ENCODE assay signal across 8 cellular contexts in genomic region chr3:10192953-10193691, GRCh38. TPM values are rescaled to one million over a fixed set of nuclear protein-coding genes. Genes with fewer than 3 reads are reported as not detected.
DNase-seq lines count a peak whose midpoint lies in the region; ATAC-seq and TF ChIP-seq lines count a peak whose summit lies in the region.

No MANE protein-coding gene starts in this region.

- H3K4me1 ChIP-seq in ACC112 (ENCODE audit: control insufficient read depth, insufficient read depth, low read length, unreplicated experiment) (peaks cover 83% of the 10 kb centered on the region), gastrocnemius medialis (peaks cover 75 to 89% of the 10 kb centered on the region in 2 donors)

- H2AFZ ChIP-seq in ACC112 (ENCODE audit: low read length, unreplicated experiment) = no peak overlapping the region

- H3K27me3 Mint-ChIP-seq in activated T-helper 1 cell treated with anti-CD3 and anti-CD28 coated beads, Interleukin-12 subunit alpha, Interleukin-12 subunit beta, Interleukin-2, Interleukin-4 antibody, amounts not matched to agents 30 ng/mL and 10 ng/mL and 1 ng/mL, durations not matched to agents 14 hours and 24 hours and 36 hours (ENCODE audit: insufficient read depth) = no peaks in the 10 kb centered on the region

- H3K36me3 Mint-ChIP-seq in activated T-helper 1 cell treated with anti-CD3 and anti-CD28 coated beads, Interleukin-12 subunit alpha, Interleukin-12 subunit beta, Interleukin-2, Interleukin-4 antibody, amounts not matched to agents 30 ng/mL and 10 ng/mL and 1 ng/mL, durations not matched to agents 14 hours and 24 hours and 36 hours (ENCODE audit: low read depth) = peaks cover 10% of the 10 kb centered on the region

- in situ Hi-C loops in gastrocnemius medialis (cut with MboI; ENCODE audit: low sequenced_read_pairs in 4 of 4) = no loop called here

- H3K9me3 Mint-ChIP-seq in activated T-helper 1 cell treated with anti-CD3 and anti-CD28 coated beads, Interleukin-12 subunit alpha, Interleukin-12 subunit beta, Interleukin-2, Interleukin-4 antibody, amounts not matched to agents 30 ng/mL and 10 ng/mL and 1 ng/mL, durations not matched to agents 14 hours and 24 hours and 36 hours = no peaks in the 10 kb centered on the region

- TF ChIP-seq POLR2A in gastrocnemius medialis (IDR thresholded peaks at IDR 0.05) = no peak

- H3K4me3 Mint-ChIP-seq in activated T-helper 1 cell treated with anti-CD3 and anti-CD28 coated beads, Interleukin-12 subunit alpha, Interleukin-12 subunit beta, Interleukin-2, Interleukin-4 antibody, amounts not matched to agents 30 ng/mL and 10 ng/mL and 1 ng/mL, durations not matched to agents 14 hours and 24 hours and 36 hours = peak overlapping the region; percentile 63

- peaks cover 30% of the 10 kb centered on the region for H3K79me2 ChIP-seq in ACC112 (ENCODE audit: control insufficient read depth, insufficient read depth, low read length, unreplicated experiment)

- peaks cover 75% of the 10 kb centered on the region for H3K4me1 Mint-ChIP-seq in activated T-helper 1 cell treated with anti-CD3 and anti-CD28 coated beads, Interleukin-12 subunit alpha, Interleukin-12 subunit beta, Interleukin-2, Interleukin-4 antibody, amounts not matched to agents 30 ng/mL and 10 ng/mL and 1 ng/mL, durations not matched to agents 14 hours and 24 hours and 36 hours (ENCODE audit: low read depth)

- ATAC-seq in GM19043 (IDR thresholded peaks at IDR 0.05; ENCODE audit: low read depth, unreplicated experiment) (peak; percentile 35), gastrocnemius medialis (peak in 1 of 2 donors; percentile 12), GM18519 (IDR thresholded peaks at IDR 0.05; ENCODE audit: low FRiP score, unreplicated experiment) (no peak)

- intact Hi-C loops in activated T-helper 1 cell treated with anti-CD3 and anti-CD28 coated beads, Interleukin-12 subunit alpha, Interleukin-12 subunit beta, Interleukin-2, Interleukin-4 antibody, amounts not matched to agents 30 ng/mL and 10 ng/mL and 1 ng/mL, durations not matched to agents 14 hours and 24 hours and 36 hours (cut with micrococcal nuclease) = loop anchor here (1.0 to 2.0 kb wide), 6 partner anchors 10 to 78 kb away; partner anchors contain the start of gene BRK1
- intact Hi-C loops in gastrocnemius medialis (cut with DNase I; ENCODE audit: low total_unique reads) = loop anchor here (2.0 to 10.0 kb wide), 3 partner anchors 216 to 1598 kb away; partner anchors contain the start of gene SETD5

- H3K27ac Mint-ChIP-seq in activated T-helper 1 cell treated with anti-CD3 and anti-CD28 coated beads, Interleukin-12 subunit alpha, Interleukin-12 subunit beta, Interleukin-2, Interleukin-4 antibody, amounts not matched to agents 30 ng/mL and 10 ng/mL and 1 ng/mL, durations not matched to agents 14 hours and 24 hours and 36 hours = peak overlapping the region; percentile 82

- DNase-seq in NCI-H69 (lab: John Stamatoyannopoulos, UW) (peak; percentile 82), fibroblast of villous mesenchyme (ENCODE audit: low read depth) (peak; percentile 68), gastrocnemius medialis (peak; percentile 41 to 55), AML-193 (lab: John Stamatoyannopoulos, UW) (no peak)
- DNase-seq in activated T-helper 1 cell treated with anti-CD3 and anti-CD28 coated beads, Interleukin-12 subunit alpha, Interleukin-12 subunit beta, Interleukin-2, Interleukin-4 antibody, amounts not matched to agents 30 ng/mL and 10 ng/mL and 1 ng/mL, durations not matched to agents 14 hours and 24 hours and 36 hours (ENCODE audit: low spot score) = no peak

- no peaks in the 10 kb centered on the region for H3K9me3 ChIP-seq in gastrocnemius medialis

- no peaks in the 10 kb centered on the region for H3K27me3 ChIP-seq in ACC112 (ENCODE audit: insufficient read depth, low read length)
- H3K27me3 ChIP-seq in gastrocnemius medialis = no peaks in the 10 kb centered on the region

- TF ChIP-seq CTCF in fibroblast of villous mesenchyme (IDR thresholded peaks at IDR 0.05; ENCODE audit: insufficient read depth, low read depth, low read length) = peak; percentile 54
- TF ChIP-seq CTCF in gastrocnemius medialis (IDR thresholded peaks at IDR 0.05 in 4 of 5, conservative IDR thresholded peaks at IDR 0.05 in 1 of 5) = peak in 3 of 5 experiments; percentile 25 to 40 (median 35)

- H3K27ac ChIP-seq in ACC112 (ENCODE audit: low read depth, low read length) = peak overlapping the region; percentile 99
- peak overlapping the region; percentile 91 to 99 (median 96) for H3K27ac ChIP-seq in gastrocnemius medialis

- H3K36me3 ChIP-seq in ACC112 (ENCODE audit: insufficient read depth, low read length) (no peaks in the 10 kb centered on the region), gastrocnemius medialis (no peaks in the 10 kb centered on the region)

- H3K4me3 ChIP-seq in ACC112 (ENCODE audit: low read depth, low read length) (0 out of 2 replicates have a peak overlapping the region, but pooled peaks have one; percentile 6), fibroblast of villous mesenchyme (ENCODE audit: low read depth, low read length) (no peak overlapping the region), gastrocnemius medialis (no peak overlapping the region)

RNA-seq across cellular contexts. Expression of gene IRAK2, which starts 28.4 kb away (rescaled TPM):
- 8.1 and 8.6 TPM in 2 replicates for total RNA-seq in activated T-helper 1 cell treated with anti-CD3 and anti-CD28 coated beads, Interleukin-12 subunit alpha, Interleukin-12 subunit beta, Interleukin-2, Interleukin-4 antibody, amounts not matched to agents 30 ng/mL and 10 ng/mL and 1 ng/mL, durations not matched to agents 14 hours and 24 hours and 36 hours
- total RNA-seq in fibroblast of villous mesenchyme = 3.2 and 8.2 TPM in 2 replicates
- total RNA-seq in gastrocnemius medialis = 10 to 100 TPM; 21.9 to 42.0 (median 25.8) TPM

RNA-seq across cellular contexts. Expression of gene VHL, which starts 51.5 kb away (rescaled TPM):
- total RNA-seq in activated T-helper 1 cell treated with anti-CD3 and anti-CD28 coated beads, Interleukin-12 subunit alpha, Interleukin-12 subunit beta, Interleukin-2, Interleukin-4 antibody, amounts not matched to agents 30 ng/mL and 10 ng/mL and 1 ng/mL, durations not matched to agents 14 hours and 24 hours and 36 hours = 59.6 and 65.8 TPM in 2 replicates
- total RNA-seq in fibroblast of villous mesenchyme (31.9 and 45.3 TPM in 2 replicates), gastrocnemius medialis (10 to 100 TPM in 3 of 4 donors, 1 to 10 TPM in 1; 7.5 to 17.9 (median 12.8) TPM)

RNA-seq across cellular contexts. Expression of gene TATDN2, which starts 55.1 kb away (rescaled TPM):
- 80.4 and 81.5 TPM in 2 replicates for total RNA-seq in activated T-helper 1 cell treated with anti-CD3 and anti-CD28 coated beads, Interleukin-12 subunit alpha, Interleukin-12 subunit beta, Interleukin-2, Interleukin-4 antibody, amounts not matched to agents 30 ng/mL and 10 ng/mL and 1 ng/mL, durations not matched to agents 14 hours and 24 hours and 36 hours
- total RNA-seq in fibroblast of villous mesenchyme (16.0 and 21.9 TPM in 2 replicates), gastrocnemius medialis (10 to 100 TPM; 10.9 to 11.5 (median 10.9) TPM)

Comparison
In these comparisons a context has a peak if more than half of its experiments do, and no peak if none do; other contexts are left out.
1. DNase-seq: peak in NCI-H69 (single experiment), fibroblast of villous mesenchyme (single experiment) and gastrocnemius medialis (2 of 2); none in activated T-helper 1 cell treated with anti-CD3 and anti-CD28 coated beads, Interleukin-12 subunit alpha, Interleukin-12 subunit beta, Interleukin-2, Interleukin-4 antibody, amounts not matched to agents 30 ng/mL and 10 ng/mL and 1 ng/mL, durations not matched to agents 14 hours and 24 hours and 36 hours (single experiment) and AML-193 (0 of 2).